In genomic region chr5:12016149-12016740, GRCh38 we compare ENCODE assay signal across 16 cellular contexts.
DNase-seq lines count a peak whose midpoint lies in the region; ATAC-seq, FAIRE-seq and TF ChIP-seq lines count a peak whose summit lies in the region.
"Had no signal": no experiment of that assay in that cellular context is flagged by ENCODE, and none has a peak within 500 bp of the region (broad histone marks: within the 10 kb centered on the region; RNA-seq: fewer than 3 reads in every experiment).

No MANE protein-coding gene starts in this region.

- H3K9me3 ChIP-seq in ectodermal cell (ENCODE audit: control insufficient read depth, low read length): no peaks in the 10 kb centered on the region
- H3K9me3 ChIP-seq: Peyer's patch, thyroid gland had no signal

- CTCF ChIA-PET in activated CD4-positive, alpha-beta memory T cell treated with anti-CD3 and anti-CD28 coated beads for 36 hours (lab: Charles Lee): no interaction called here

- WGBS in ectodermal cell, 2 experiments: 69 to 70% methylated on average over 6 to 7 of the region's 7 CpGs

- peaks cover 2% of the 10 kb centered on the region for H3K9me3 Mint-ChIP-seq in activated CD4-positive, alpha-beta memory T cell treated with anti-CD3 and anti-CD28 coated beads for 36 hours

- no peak overlapping the region for H3K4me3 Mint-ChIP-seq in activated CD4-positive, alpha-beta memory T cell treated with anti-CD3 and anti-CD28 coated beads for 36 hours
- H3K4me3 Mint-ChIP-seq: activated CD8-positive, alpha-beta T cell treated with anti-CD3 and anti-CD28 coated beads for 36 hours; activated naive CD8-positive, alpha-beta T cell treated with anti-CD3 and anti-CD28 coated beads, Interleukin-2, amount 10 ng/mL, durations not matched to agents 7 days and 5 days; activated T-cell treated with anti-CD3 and anti-CD28 coated beads, Interleukin-2, amount 50 U/mL, for 72 hours had no signal

- H3K27ac Mint-ChIP-seq in activated CD4-positive, alpha-beta memory T cell treated with anti-CD3 and anti-CD28 coated beads for 36 hours: no peak overlapping the region
- H3K27ac Mint-ChIP-seq: activated CD8-positive, alpha-beta T cell treated with anti-CD3 and anti-CD28 coated beads for 36 hours; activated naive CD8-positive, alpha-beta T cell treated with anti-CD3 and anti-CD28 coated beads, Interleukin-2, amount 10 ng/mL, durations not matched to agents 7 days and 5 days; activated T-cell treated with anti-CD3 and anti-CD28 coated beads, Interleukin-2, amount 50 U/mL, for 72 hours had no signal

- H3K27me3 Mint-ChIP-seq in activated CD4-positive, alpha-beta memory T cell treated with anti-CD3 and anti-CD28 coated beads for 36 hours: no peaks in the 10 kb centered on the region
- H3K27me3 Mint-ChIP-seq: activated CD8-positive, alpha-beta T cell treated with anti-CD3 and anti-CD28 coated beads for 36 hours; activated naive CD8-positive, alpha-beta T cell treated with anti-CD3 and anti-CD28 coated beads, Interleukin-2, amount 10 ng/mL, durations not matched to agents 7 days and 5 days had no signal

- DNase-seq in H54 (ENCODE audit: insufficient read length, low spot score): peak; percentile 12
- peak; percentile 100 for DNase-seq in NCI-H446 treated with DMSO at 0.1 percent for 48 hours (lab: John Stamatoyannopoulos, UW)
- peak; percentile 37 for DNase-seq in superior temporal gyrus (ENCODE audit: extremely low spot score)
- DNase-seq in activated CD4-positive, alpha-beta memory T cell treated with anti-CD3 and anti-CD28 coated beads for 36 hours: no peak
- DNase-seq in NCI-H226: no peak
- DNase-seq: activated CD8-positive, alpha-beta T cell treated with anti-CD3 and anti-CD28 coated beads for 36 hours; activated naive CD8-positive, alpha-beta T cell treated with anti-CD3 and anti-CD28 coated beads, Interleukin-2, amount 10 ng/mL, durations not matched to agents 7 days and 5 days; activated T-cell treated with anti-CD3 and anti-CD28 coated beads, Interleukin-2, amount 50 U/mL, for 72 hours; DMS79 treated with DMSO at 0.1 percent for 48 hours; left ventricle myocardium inferior; NCI-H510A treated with DMSO at 0.1 percent for 48 hours; Peyer's patch; small intestine; thyroid gland had no signal

- no peak for FAIRE-seq in H54 (lab: Jason Lieb, UNC)
- FAIRE-seq: small intestine had no signal

- H3K4me3 ChIP-seq in ectodermal cell (ENCODE audit: insufficient read depth, low read depth, low read length): no peak overlapping the region
- H3K4me3 ChIP-seq: left ventricle myocardium inferior, Peyer's patch, thyroid gland had no signal

- H3K4me1 ChIP-seq in ectodermal cell (ENCODE audit: control insufficient read depth, insufficient read depth, low read length): peaks cover 4% of the 10 kb centered on the region
- H3K4me1 ChIP-seq: left ventricle myocardium inferior, Peyer's patch, thyroid gland had no signal

- POLR2A ChIA-PET in activated CD4-positive, alpha-beta memory T cell treated with anti-CD3 and anti-CD28 coated beads for 36 hours (lab: Charles Lee): no interaction called here

- H3K36me3 ChIP-seq in ectodermal cell (ENCODE audit: control insufficient read depth, insufficient read depth, low read length): no peaks in the 10 kb centered on the region
- H3K36me3 ChIP-seq: left ventricle myocardium inferior, Peyer's patch, thyroid gland had no signal

- no peaks in the 10 kb centered on the region for H3K4me1 Mint-ChIP-seq in activated CD4-positive, alpha-beta memory T cell treated with anti-CD3 and anti-CD28 coated beads for 36 hours (ENCODE audit: low read depth)
- H3K4me1 Mint-ChIP-seq: activated naive CD8-positive, alpha-beta T cell treated with anti-CD3 and anti-CD28 coated beads, Interleukin-2, amount 10 ng/mL, durations not matched to agents 7 days and 5 days had no signal

- intact Hi-C loops in activated CD4-positive, alpha-beta memory T cell treated with anti-CD3 and anti-CD28 coated beads for 36 hours (cut with micrococcal nuclease): no loop called here

- no peaks in the 10 kb centered on the region for H3K36me3 Mint-ChIP-seq in activated CD4-positive, alpha-beta memory T cell treated with anti-CD3 and anti-CD28 coated beads for 36 hours
- H3K36me3 Mint-ChIP-seq: activated naive CD8-positive, alpha-beta T cell treated with anti-CD3 and anti-CD28 coated beads, Interleukin-2, amount 10 ng/mL, durations not matched to agents 7 days and 5 days had no signal

- TF ChIP-seq POLR2A in H54 (IDR thresholded peaks at IDR 0.05; ENCODE audit: low read depth, low read length): no peak

- H3K27ac ChIP-seq in ectodermal cell (ENCODE audit: insufficient read depth, low read depth, low read length, poor library complexity, severe bottlenecking): peak overlapping the region; percentile 31
- H3K27ac ChIP-seq: left ventricle myocardium inferior, Peyer's patch, thyroid gland had no signal

- ATAC-seq in HG02571 (IDR thresholded peaks at IDR 0.05; ENCODE audit: unreplicated experiment): no peak
- ATAC-seq: activated CD8-positive, alpha-beta T cell treated with anti-CD3 and anti-CD28 coated beads for 36 hours; activated T-cell treated with anti-CD3 and anti-CD28 coated beads, Interleukin-2, amount 50 U/mL, for 72 hours had no signal

- H3K27me3 ChIP-seq in ectodermal cell (ENCODE audit: control insufficient read depth, insufficient read depth, low read length, poor library complexity, severe bottlenecking): no peaks in the 10 kb centered on the region
- H3K27me3 ChIP-seq: Peyer's patch, thyroid gland had no signal

Comparison
In these comparisons a context has a peak if more than half of its experiments do, and no peak if none do; other contexts are left out.
1. DNase-seq: peak in H54 (single experiment), NCI-H446 treated with DMSO at 0.1 percent for 48 hours (single experiment) and superior temporal gyrus (single experiment); none in activated CD4-positive, alpha-beta memory T cell treated with anti-CD3 and anti-CD28 coated beads for 36 hours (single experiment) and NCI-H226 (single experiment).